Comparison of ENCODE assay signal across 30 cellular contexts in the genomic region with DNA sequence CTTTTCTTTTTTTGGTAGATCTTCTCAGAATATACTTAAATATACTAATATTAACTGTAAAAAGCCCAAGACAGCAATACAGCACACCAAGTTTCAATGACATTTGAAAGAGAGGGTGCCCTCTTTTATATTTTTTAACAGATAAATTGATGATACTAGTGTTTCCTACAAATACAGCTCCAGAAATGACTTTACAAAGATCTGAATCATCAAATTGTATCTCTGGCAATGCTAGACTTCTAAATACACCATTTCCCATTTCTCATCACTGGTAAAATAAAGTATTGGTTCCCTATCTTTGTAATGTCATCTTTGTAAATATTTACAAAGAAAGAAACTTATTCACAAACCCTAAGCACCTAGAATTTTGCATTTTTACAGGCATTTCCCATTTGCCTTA.
"Had no signal": no experiment of that assay in that cellular context is flagged by ENCODE, and none has a peak within 500 bp of the region (broad histone marks: within the 10 kb centered on the region; RNA-seq: fewer than 3 reads in every experiment).

No MANE protein-coding gene starts in this region.

- H3K4me3 ChIP-seq: neural progenitor cell, ovary, psoas muscle, skin epidermis, smooth muscle cell, spleen, stomach, thoracic aorta, thyroid gland, tibial nerve, upper lobe of right lung, uterus had no signal

- H3K9me3 ChIP-seq: ovary, psoas muscle, stomach, thoracic aorta, thyroid gland, tibial nerve, upper lobe of right lung, uterus had no signal

- H3K36me3 ChIP-seq: neural progenitor cell, ovary, spleen, stomach, thoracic aorta, thyroid gland, tibial nerve, upper lobe of right lung, uterus had no signal

- H3K4me2 ChIP-seq: neural progenitor cell, smooth muscle cell had no signal

- H3K9ac ChIP-seq: neural progenitor cell, parathyroid adenoma had no signal

- H3K27me3 ChIP-seq: neural progenitor cell, ovary, spleen, stomach, thyroid gland, tibial nerve, upper lobe of right lung, uterus had no signal

- H3K79me2 ChIP-seq: parathyroid adenoma had no signal

- H3K4me1 Mint-ChIP-seq: natural killer cell; neural progenitor cell; stimulated activated memory B cell treated with anti-CD40 and anti-IgM and Interleukin-4, amounts not matched to agents 10 μg/mL and 1 μg/mL and 100 μg/mL, for 72 hours had no signal

- H3K36me3 Mint-ChIP-seq: natural killer cell, neural progenitor cell had no signal

- H2AFZ ChIP-seq: neural progenitor cell, parathyroid adenoma had no signal

- H3K27ac ChIP-seq: neural progenitor cell, ovary, parathyroid adenoma, psoas muscle, skin epidermis, spleen, stomach, thoracic aorta, thyroid gland, tibial nerve, upper lobe of right lung, uterus had no signal

- ATAC-seq: naive thymus-derived CD4-positive, alpha-beta T cell; natural killer cell; psoas muscle; right cardiac atrium; sciatic nerve; stimulated activated memory B cell treated with anti-CD40 and anti-IgM and Interleukin-4, amounts not matched to agents 10 μg/mL and 1 μg/mL and 100 μg/mL, for 72 hours; upper lobe of right lung had no signal

- H3K27ac Mint-ChIP-seq: naive thymus-derived CD4-positive, alpha-beta T cell; natural killer cell; nephron; neural progenitor cell; stimulated activated memory B cell treated with anti-CD40 and anti-IgM and Interleukin-4, amounts not matched to agents 10 μg/mL and 1 μg/mL and 100 μg/mL, for 72 hours; stimulated activated naive CD8-positive, alpha-beta T cell treated with anti-CD3 and anti-CD28 coated beads, Interleukin-15, Interleukin-2, amounts not matched to agents 100 ng/mL and 50 ng/mL, for 24 hours; type B pancreatic cell had no signal

- H3K4me1 ChIP-seq: neural progenitor cell, parathyroid adenoma, psoas muscle, spleen, thyroid gland, tibial nerve, upper lobe of right lung, uterus had no signal

- DNase-seq: naive thymus-derived CD4-positive, alpha-beta T cell; natural killer cell; occipital lobe; ovary; posterior cingulate gyrus; psoas muscle; right cardiac atrium; spleen; stimulated activated CD4-positive, alpha-beta T cell treated with anti-CD3 and anti-CD28 coated beads, Interleukin-12 subunit alpha, Interleukin-12 subunit beta, amount 100 ng/mL, for 4 hours; stimulated activated CD4-positive, alpha-beta T cell treated with anti-CD3 and anti-CD28 coated beads, Interleukin-1b, Interleukin-23, amount 100 ng/mL, for 48 hours; stimulated activated CD4-positive, alpha-beta T cell treated with anti-CD3 and anti-CD28 coated beads, Interleukin-4, amount 100 ng/mL, for 1 hour; stimulated activated CD4-positive, alpha-beta T cell treated with anti-CD3 and anti-CD28 coated beads, Interleukin-4, amount 100 ng/mL, for 4 hours; stimulated activated CD8-positive, alpha-beta memory T cell treated with anti-CD3 and anti-CD28 coated beads, Interleukin-4, amount 100 ng/mL, for 48 hours; stimulated activated naive CD4-positive, alpha-beta T cell; stomach; thyroid gland; upper lobe of right lung; uterus had no signal

- H3K27me3 Mint-ChIP-seq: naive thymus-derived CD4-positive, alpha-beta T cell; progenitor cell of endocrine pancreas; stimulated activated memory B cell treated with anti-CD40 and anti-IgM and Interleukin-4, amounts not matched to agents 10 μg/mL and 1 μg/mL and 100 μg/mL, for 72 hours; stimulated activated naive CD8-positive, alpha-beta T cell treated with anti-CD3 and anti-CD28 coated beads, Interleukin-15, Interleukin-2, amounts not matched to agents 100 ng/mL and 50 ng/mL, for 24 hours; type B pancreatic cell had no signal

- H3K9me3 Mint-ChIP-seq: nephron, neural progenitor cell had no signal

- H3K4me3 Mint-ChIP-seq: naive thymus-derived CD4-positive, alpha-beta T cell; natural killer cell; nephron; neural progenitor cell; stimulated activated memory B cell treated with anti-CD40 and anti-IgM and Interleukin-4, amounts not matched to agents 10 μg/mL and 1 μg/mL and 100 μg/mL, for 72 hours; stimulated activated naive CD8-positive, alpha-beta T cell treated with anti-CD3 and anti-CD28 coated beads, Interleukin-15, Interleukin-2, amounts not matched to agents 100 ng/mL and 50 ng/mL, for 24 hours; type B pancreatic cell had no signal
